Comparison of ENCODE assay signal across 8 cellular contexts in genomic region chr4:143183513-143184216, GRCh38. TPM values are rescaled to one million over a fixed set of nuclear protein-coding genes. Genes with fewer than 3 reads are reported as not detected.
A peak's percentile ranks its signal among the peaks of the same experiment; 100 is the strongest.
DNase-seq lines count a peak whose midpoint lies in the region; ATAC-seq and TF ChIP-seq lines count a peak whose summit lies in the region.

No MANE protein-coding gene starts in this region.

- peak overlapping the region; percentile 98 for H3K27ac ChIP-seq in colonic mucosa
- peak overlapping the region; percentile 87 for H3K27ac ChIP-seq in neural cell (ENCODE audit: low read length)

- H4K20me1 ChIP-seq in neural cell (ENCODE audit: insufficient read depth): peaks cover 6% of the 10 kb centered on the region

- no peak for TF ChIP-seq RAD21 in neural cell (conservative IDR thresholded peaks at IDR 0.05)

- peaks cover 39% of the 10 kb centered on the region for H3K79me2 ChIP-seq in neural cell (replicated peaks; ENCODE audit: insufficient read depth, low read length)

- no peak for TF ChIP-seq EP300 in neural cell (conservative IDR thresholded peaks at IDR 0.05; ENCODE audit: poor library complexity, severe bottlenecking)

- peaks cover 3% of the 10 kb centered on the region for H3K4me1 ChIP-seq in colonic mucosa

- no peaks in the 10 kb centered on the region for H3F3A ChIP-seq in neural cell (ENCODE audit: insufficient read depth, low read length, poor library complexity, severe bottlenecking)

- H3K9ac ChIP-seq in colonic mucosa (ENCODE audit: low read depth in 2 of 2, low read length in 2 of 2): peak overlapping the region; percentile 78 to 83
- peak overlapping the region; percentile 70 for H3K9ac ChIP-seq in neural cell (ENCODE audit: low read length)

- H3K36me3 ChIP-seq in colonic mucosa: no peaks in the 10 kb centered on the region
- H3K36me3 ChIP-seq in neural cell (ENCODE audit: insufficient read depth, low read length): no peaks in the 10 kb centered on the region

- intact Hi-C loops in colonic mucosa (cut with DNase I): no loop called here

- H2AFZ ChIP-seq in neural cell (ENCODE audit: low read depth, low read length): peak overlapping the region; percentile 51

- peak overlapping the region; percentile 66 for H3K4me2 ChIP-seq in neural cell (ENCODE audit: low read length)

- DNase-seq in DMS53 treated with DMSO at 0.1 percent for 48 hours (lab: John Stamatoyannopoulos, UW; ENCODE audit: unreplicated experiment) (peak; percentile 44), NCI-H82 (lab: John Stamatoyannopoulos, UW) (peak; percentile 46), colonic mucosa (no peak), NCI-H1694 (lab: John Stamatoyannopoulos, UW) (no peak)
- no peak for DNase-seq in stimulated activated naive CD4-positive, alpha-beta T cell (lab: John Stamatoyannopoulos, UW)

- ATAC-seq in HG03439 (IDR thresholded peaks at IDR 0.05; ENCODE audit: unreplicated experiment): no peak
- ATAC-seq in GM18517 (IDR thresholded peaks at IDR 0.05; ENCODE audit: unreplicated experiment): no peak

- H3K9me2 ChIP-seq in neural cell (ENCODE audit: insufficient read depth, low read length): no peaks in the 10 kb centered on the region

- no peak for TF ChIP-seq CTCF in colonic mucosa (IDR thresholded peaks at IDR 0.05)
- TF ChIP-seq CTCF in neural cell (IDR thresholded peaks at IDR 0.05; ENCODE audit: poor library complexity, severe bottlenecking): no peak

- no peaks in the 10 kb centered on the region for H3K9me3 ChIP-seq in colonic mucosa
- H3K9me3 ChIP-seq in neural cell (ENCODE audit: low read length): no peaks in the 10 kb centered on the region

- H3K27me3 ChIP-seq in colonic mucosa (no peaks in the 10 kb centered on the region), neural cell (ENCODE audit: insufficient read depth, low read depth, low read length) (no peaks in the 10 kb centered on the region)

- H3K4me3 ChIP-seq in colonic mucosa: peak overlapping the region; percentile 86
- peak overlapping the region; percentile 89 for H3K4me3 ChIP-seq in neural cell (ENCODE audit: low read length)

TF ChIP-seq in neural cell, 6 proteins besides CTCF, POLR2A, EP300 and RAD21:
- TF ChIP-seq EZH2 (IDR thresholded peaks at IDR 0.05; ENCODE audit: borderline replicate concordance, insufficient read depth, low read length, poor library complexity, severe bottlenecking) (no peak), POLR2AphosphoS5 (IDR thresholded peaks at IDR 0.05) (no peak), TAF1 (IDR thresholded peaks at IDR 0.05; ENCODE audit: low read depth) (no peak), MXI1 (conservative IDR thresholded peaks at IDR 0.05; ENCODE audit: poor library complexity, severe bottlenecking) (no peak), SMC3 (conservative IDR thresholded peaks at IDR 0.05; ENCODE audit: poor library complexity) (no peak)
- TF ChIP-seq, protein P1, sequence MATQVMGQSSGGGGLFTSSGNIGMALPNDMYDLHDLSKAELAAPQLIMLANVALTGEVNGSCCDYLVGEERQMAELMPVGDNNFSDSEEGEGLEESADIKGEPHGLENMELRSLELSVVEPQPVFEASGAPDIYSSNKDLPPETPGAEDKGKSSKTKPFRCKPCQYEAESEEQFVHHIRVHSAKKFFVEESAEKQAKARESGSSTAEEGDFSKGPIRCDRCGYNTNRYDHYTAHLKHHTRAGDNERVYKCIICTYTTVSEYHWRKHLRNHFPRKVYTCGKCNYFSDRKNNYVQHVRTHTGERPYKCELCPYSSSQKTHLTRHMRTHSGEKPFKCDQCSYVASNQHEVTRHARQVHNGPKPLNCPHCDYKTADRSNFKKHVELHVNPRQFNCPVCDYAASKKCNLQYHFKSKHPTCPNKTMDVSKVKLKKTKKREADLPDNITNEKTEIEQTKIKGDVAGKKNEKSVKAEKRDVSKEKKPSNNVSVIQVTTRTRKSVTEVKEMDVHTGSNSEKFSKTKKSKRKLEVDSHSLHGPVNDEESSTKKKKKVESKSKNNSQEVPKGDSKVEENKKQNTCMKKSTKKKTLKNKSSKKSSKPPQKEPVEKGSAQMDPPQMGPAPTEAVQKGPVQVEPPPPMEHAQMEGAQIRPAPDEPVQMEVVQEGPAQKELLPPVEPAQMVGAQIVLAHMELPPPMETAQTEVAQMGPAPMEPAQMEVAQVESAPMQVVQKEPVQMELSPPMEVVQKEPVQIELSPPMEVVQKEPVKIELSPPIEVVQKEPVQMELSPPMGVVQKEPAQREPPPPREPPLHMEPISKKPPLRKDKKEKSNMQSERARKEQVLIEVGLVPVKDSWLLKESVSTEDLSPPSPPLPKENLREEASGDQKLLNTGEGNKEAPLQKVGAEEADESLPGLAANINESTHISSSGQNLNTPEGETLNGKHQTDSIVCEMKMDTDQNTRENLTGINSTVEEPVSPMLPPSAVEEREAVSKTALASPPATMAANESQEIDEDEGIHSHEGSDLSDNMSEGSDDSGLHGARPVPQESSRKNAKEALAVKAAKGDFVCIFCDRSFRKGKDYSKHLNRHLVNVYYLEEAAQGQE (IDR thresholded peaks at IDR 0.05; ENCODE audit: borderline replicate concordance): no peak

RNA-seq across cellular contexts. Expression of gene USP38, which starts 1.1 kb away (rescaled TPM):
- 10 to 100 TPM; 31.1 to 39.7 TPM for total RNA-seq in colonic mucosa
- 9.5 and 10.4 TPM in 2 replicates for polyA plus RNA-seq in neural cell
- 55.0 and 58.0 TPM in 2 replicates for polyA minus RNA-seq in neural cell

Comparison
In these comparisons a context has a peak if more than half of its experiments do, and no peak if none do; other contexts are left out.
1. DNase-seq: peak in DMS53 treated with DMSO at 0.1 percent for 48 hours (single experiment) and NCI-H82 (single experiment); none in colonic mucosa (single experiment), NCI-H1694 (single experiment) and stimulated activated naive CD4-positive, alpha-beta T cell (0 of 6).